18 cellular contexts compared by ENCODE assay signal in the genomic region with DNA sequence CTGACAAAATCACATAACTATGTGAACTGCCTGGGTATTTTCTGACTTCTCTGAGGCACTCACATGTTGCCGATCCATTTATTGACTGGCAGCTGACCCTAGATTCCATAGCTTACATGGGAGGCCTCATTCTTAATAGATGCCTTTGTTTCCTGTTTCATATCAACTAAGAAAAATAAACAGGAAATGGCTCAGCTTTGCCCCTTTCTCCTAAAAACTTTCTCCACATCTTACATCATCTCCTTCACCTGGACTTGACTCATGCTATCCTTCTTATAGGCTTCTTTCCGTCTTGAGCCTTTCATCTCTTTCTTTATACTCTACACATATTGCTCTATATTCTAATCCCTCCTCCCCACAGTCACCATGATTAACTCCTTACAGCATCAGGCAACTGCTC. TPM values are rescaled to one million over a fixed set of nuclear protein-coding genes. Genes with fewer than 3 reads are reported as not detected.
DNase-seq lines count a peak whose midpoint lies in the region; ATAC-seq and TF ChIP-seq lines count a peak whose summit lies in the region.
"Had no signal": no experiment of that assay in that cellular context is flagged by ENCODE, and none has a peak within 500 bp of the region (broad histone marks: within the 10 kb centered on the region; RNA-seq: fewer than 3 reads in every experiment).

No MANE protein-coding gene starts in this region.

- H3K9me3 Mint-ChIP-seq in HFFc6, result peaks cover 11% of the 10 kb centered on the region
- H3K9me3 Mint-ChIP-seq: H9 had no signal

- no peak for ATAC-seq in HG02623 (IDR thresholded peaks at IDR 0.05; ENCODE audit: unreplicated experiment)
- ATAC-seq: SK-N-SH treated with all-trans-retinoic acid at 6 μM for 48 hours had no signal

- H3K27ac ChIP-seq in coronary artery, result no peak overlapping the region
- H3K27ac ChIP-seq: BLaER1, Peyer's patch had no signal

- DNase-seq in A172 (ENCODE audit: low spot score) (peak; percentile 50), HFFc6 (no peak), SW 1271 (lab: John Stamatoyannopoulos, UW) (peak; percentile 19 to 69), fibroblast of pulmonary artery (ENCODE audit: low read depth) (peak; percentile 13), SKM-1 (lab: John Stamatoyannopoulos, UW; ENCODE audit: unreplicated experiment) (no peak), coronary artery (ENCODE audit: low spot score) (no peak), DMS53 (lab: John Stamatoyannopoulos, UW) (no peak)
- DNase-seq: DMS 273 treated with DMSO at 0.1 percent for 48 hours, H9, Karpas-422, NCI-H1105, NCI-H1694, NCI-H524, Peyer's patch, SHP77 had no signal

- no peak overlapping the region for H3K4me3 ChIP-seq in fibroblast of pulmonary artery (replicated peaks; ENCODE audit: low read depth, low read length)
- no peak overlapping the region for H3K4me3 ChIP-seq in coronary artery
- H3K4me3 ChIP-seq: BLaER1, Peyer's patch had no signal

- H3K4me1 Mint-ChIP-seq in HFFc6 (ENCODE audit: low read depth), result peaks cover 64% of the 10 kb centered on the region
- H3K4me1 Mint-ChIP-seq: H9 had no signal

- TF ChIP-seq CTCF in HFFc6 (IDR thresholded peaks at IDR 0.05), result no peak
- no peak for TF ChIP-seq CTCF in fibroblast of pulmonary artery (IDR thresholded peaks at IDR 0.05; ENCODE audit: low read length, missing control alignments)
- TF ChIP-seq CTCF in coronary artery (IDR thresholded peaks at IDR 0.05), result no peak

- peak overlapping the region; percentile 23; the same call in 1 of the 2 replicates for H3K4me3 Mint-ChIP-seq in HFFc6
- H3K4me3 Mint-ChIP-seq: H9 had no signal

- H3K27ac Mint-ChIP-seq in HFFc6, result no peak overlapping the region
- H3K27ac Mint-ChIP-seq: H9 had no signal

- H3K36me3 Mint-ChIP-seq in HFFc6 (ENCODE audit: low read depth), result peaks cover 27% of the 10 kb centered on the region

- H3K27me3 Mint-ChIP-seq in HFFc6 (ENCODE audit: insufficient read depth), result no peaks in the 10 kb centered on the region; the same call in 1 of the 2 replicates

RNA-seq across cellular contexts. Expression of a gene that starts 38.0 kb away (rescaled TPM):
- total RNA-seq in A172 (2014; rRNA removed; shearing (Covaris generic)), result 16.2 and 22.3 TPM in 2 replicates
- 1 to 10 TPM; 6.8 to 8.4 (median 7.4) TPM for total RNA-seq in HFFc6 (2021; fragmentation: NEBNext Ultra II Directional; extraction: Animal tissue kit (Norgen Biotek cat#: 25700))

RNA-seq across cellular contexts. Expression of a gene that starts 58.2 kb away (rescaled TPM):
- total RNA-seq in A172 (2014; rRNA removed; shearing (Covaris generic)), result not detected in 2 replicates
- not detected for total RNA-seq in HFFc6 (2021; fragmentation: NEBNext Ultra II Directional; extraction: Animal tissue kit (Norgen Biotek cat#: 25700))
- total RNA-seq: H9, Peyer's patch had no signal

Comparison
In these comparisons a context has a peak if more than half of its experiments do, and no peak if none do; other contexts are left out.
1. DNase-seq: peak in A172 (single experiment), SW 1271 (2 of 2) and fibroblast of pulmonary artery (single experiment); none in HFFc6 (single experiment), SKM-1 (single experiment), coronary artery (single experiment) and DMS53 (single experiment).